Comparison of ENCODE assay signal across 17 cellular contexts in the genomic region with DNA sequence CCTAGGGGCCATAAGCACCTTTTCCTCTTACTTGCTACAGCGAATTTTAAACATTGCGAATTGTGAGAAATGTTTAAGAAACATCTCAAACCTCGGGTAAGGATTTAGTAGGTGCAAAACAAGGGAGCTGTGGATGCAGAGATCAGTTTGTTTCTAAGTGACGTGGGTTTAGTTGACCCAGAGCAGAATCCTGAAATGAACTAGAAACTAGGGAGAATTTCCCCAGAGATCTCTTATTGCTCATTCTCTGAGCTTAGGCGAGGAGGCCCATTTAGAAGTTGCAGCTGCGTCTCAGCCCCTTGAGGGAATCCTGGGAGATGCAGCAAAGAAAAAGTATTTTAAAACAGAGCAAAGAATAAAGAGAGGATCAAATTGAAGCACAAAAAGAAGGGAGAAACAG. TPM values are rescaled to one million over a fixed set of nuclear protein-coding genes. Genes with fewer than 3 reads are reported as not detected.
A peak's percentile ranks its signal among the peaks of the same experiment; 100 is the strongest.
DNase-seq lines count a peak whose midpoint lies in the region; ATAC-seq and TF ChIP-seq lines count a peak whose summit lies in the region.
"Had no signal": no experiment of that assay in that cellular context is flagged by ENCODE, and none has a peak within 500 bp of the region (broad histone marks: within the 10 kb centered on the region; RNA-seq: fewer than 3 reads in every experiment).

No MANE protein-coding gene starts in this region.

- H3K79me2 ChIP-seq in PC-9 (ENCODE audit: low read depth) (no peaks in the 10 kb centered on the region), neural progenitor cell (ENCODE audit: low read depth) (no peaks in the 10 kb centered on the region), smooth muscle cell (ENCODE audit: low read depth) (no peaks in the 10 kb centered on the region)

- no peaks in the 10 kb centered on the region for H3K36me3 Mint-ChIP-seq in neural progenitor cell
- H3K36me3 Mint-ChIP-seq in naive thymus-derived CD4-positive, alpha-beta T cell = no peaks in the 10 kb centered on the region
- H3K36me3 Mint-ChIP-seq: CD8-positive, alpha-beta T cell had no signal

- H3K4me2 ChIP-seq in PC-9 (no peak overlapping the region), neural progenitor cell (no peak overlapping the region), smooth muscle cell (no peak overlapping the region)

- DNase-seq in PC-9 (no peak), cardiac fibroblast (ENCODE audit: low read depth in 2 of 2) (peak in 1 of 2 donors; percentile 19), neural progenitor cell (ENCODE audit: low spot score) (no peak), smooth muscle cell (lab: John Stamatoyannopoulos, UW; ENCODE audit: unreplicated experiment) (no peak), erythroblast (lab: John Stamatoyannopoulos, UW) (no peak)
- no peak for DNase-seq in naive thymus-derived CD4-positive, alpha-beta T cell
- DNase-seq: Calu3; CD8-positive, alpha-beta T cell; DMS79 treated with DMSO at 0.1 percent for 48 hours; GF-D8; HCEC 1CT had no signal

- no peak overlapping the region for H3K9ac ChIP-seq in neural progenitor cell
- no peak overlapping the region for H3K9ac ChIP-seq in smooth muscle cell (ENCODE audit: low read depth)
- H3K9ac ChIP-seq: BLaER1 treated with 17β-estradiol and CSF1 and Interleukin-3, amounts not matched to agents 10 nM and 100 nM had no signal

- TF ChIP-seq POLR2A in erythroblast (IDR thresholded peaks at IDR 0.05; ENCODE audit: low read length) = no peak

- no peaks in the 10 kb centered on the region for H3K27me3 Mint-ChIP-seq in neural progenitor cell (ENCODE audit: insufficient read depth, low read depth)
- peaks cover 0 to 11% (median 3%) of the 10 kb centered on the region in 5 donors for H3K27me3 Mint-ChIP-seq in naive thymus-derived CD4-positive, alpha-beta T cell
- H3K27me3 Mint-ChIP-seq: B cell had no signal

- no TSS peak for BruUV-seq in PC-9 (replicated peaks; lab: Mats Ljungman, UMichigan)

- no peaks in the 10 kb centered on the region for H3K9me3 Mint-ChIP-seq in neural progenitor cell
- H3K9me3 Mint-ChIP-seq in naive thymus-derived CD4-positive, alpha-beta T cell = peaks cover 0 to 1% (median 0%) of the 10 kb centered on the region in 11 donors
- H3K9me3 Mint-ChIP-seq: CD8-positive, alpha-beta T cell had no signal

- H2AFZ ChIP-seq in PC-9 (peak overlapping the region; percentile 19; the same call in 1 of the 2 replicates), neural progenitor cell (replicated peaks) (peak overlapping the region; percentile 76), smooth muscle cell (ENCODE audit: low read depth) (peak overlapping the region; percentile 40)

- H3K27ac Mint-ChIP-seq in neural progenitor cell = no peak overlapping the region
- no peak overlapping the region for H3K27ac Mint-ChIP-seq in naive thymus-derived CD4-positive, alpha-beta T cell
- H3K27ac Mint-ChIP-seq: B cell; CD8-positive, alpha-beta T cell had no signal

- 87% methylated on average over 6 of the region's 6 CpGs for WGBS in smooth muscle cell (ENCODE audit: low lambda C conversion rate)

- H3K27me3 ChIP-seq in PC-9 (ENCODE audit: insufficient read depth, low read depth) (no peaks in the 10 kb centered on the region), neural progenitor cell (no peaks in the 10 kb centered on the region), smooth muscle cell (ENCODE audit: low read depth) (peaks cover 3% of the 10 kb centered on the region)
- no peaks in the 10 kb centered on the region for H3K27me3 ChIP-seq in naive thymus-derived CD4-positive, alpha-beta T cell (ENCODE audit: control insufficient read depth in 2 of 2, insufficient read depth in 2 of 2, low read length in 2 of 2)
- H3K27me3 ChIP-seq: BLaER1 treated with 17β-estradiol and CSF1 and Interleukin-3, amounts not matched to agents 10 nM and 100 nM had no signal

- H3K4me3 Mint-ChIP-seq in neural progenitor cell = no peak overlapping the region
- H3K4me3 Mint-ChIP-seq in naive thymus-derived CD4-positive, alpha-beta T cell = no peak overlapping the region
- H3K4me3 Mint-ChIP-seq: B cell; CD8-positive, alpha-beta T cell; IgD-negative memory B cell had no signal

- no peaks in the 10 kb centered on the region for H3K4me1 Mint-ChIP-seq in neural progenitor cell
- H3K4me1 Mint-ChIP-seq in naive thymus-derived CD4-positive, alpha-beta T cell = peaks cover 0 to 7% (median 3%) of the 10 kb centered on the region in 7 donors

- H3K9me3 ChIP-seq in PC-9 (ENCODE audit: insufficient read depth, low read depth) (no peaks in the 10 kb centered on the region), neural progenitor cell (ENCODE audit: low read depth) (no peaks in the 10 kb centered on the region), smooth muscle cell (replicated peaks; ENCODE audit: low read depth) (no peaks in the 10 kb centered on the region)
- no peaks in the 10 kb centered on the region for H3K9me3 ChIP-seq in naive thymus-derived CD4-positive, alpha-beta T cell (ENCODE audit: control insufficient read depth in 2 of 3, low read length in 3 of 3)

- no peaks in the 10 kb centered on the region for H3K36me3 ChIP-seq in PC-9 (ENCODE audit: low read depth)
- no peaks in the 10 kb centered on the region for H3K36me3 ChIP-seq in neural progenitor cell
- H3K36me3 ChIP-seq in smooth muscle cell (ENCODE audit: low read depth) = no peaks in the 10 kb centered on the region
- H3K36me3 ChIP-seq in naive thymus-derived CD4-positive, alpha-beta T cell (ENCODE audit: control insufficient read depth in 2 of 3, insufficient read depth in 3 of 3, low read length in 3 of 3) = no peaks in the 10 kb centered on the region
- H3K36me3 ChIP-seq: BLaER1 treated with 17β-estradiol and CSF1 and Interleukin-3, amounts not matched to agents 10 nM and 100 nM had no signal

- POLR2A ChIA-PET in PC-9 (lab: Charles Lee; ENCODE audit: unreplicated experiment) = no interaction called here
- POLR2A ChIA-PET in naive thymus-derived CD4-positive, alpha-beta T cell (lab: Charles Lee) = no interaction called here

- H3K27ac ChIP-seq in PC-9 (no peak overlapping the region), neural progenitor cell (no peak overlapping the region), smooth muscle cell (ENCODE audit: low read depth) (no peak overlapping the region)
- H3K27ac ChIP-seq in naive thymus-derived CD4-positive, alpha-beta T cell (ENCODE audit: low read depth, low read length) = no peak overlapping the region
- H3K27ac ChIP-seq: BLaER1 treated with 17β-estradiol and CSF1 and Interleukin-3, amounts not matched to agents 10 nM and 100 nM had no signal

- no peak for ATAC-seq in naive thymus-derived CD4-positive, alpha-beta T cell
- ATAC-seq in GM18519 (IDR thresholded peaks at IDR 0.05; ENCODE audit: low FRiP score, unreplicated experiment) = no peak
- ATAC-seq: CD8-positive, alpha-beta T cell; HepG2 had no signal

- TF ChIP-seq CTCF in PC-9 (conservative IDR thresholded peaks at IDR 0.05) (no peak), cardiac fibroblast (IDR thresholded peaks at IDR 0.05; ENCODE audit: low read depth, low read length) (peak; percentile 8), neural progenitor cell (IDR thresholded peaks at IDR 0.05) (no peak), smooth muscle cell (IDR thresholded peaks at IDR 0.05; ENCODE audit: borderline replicate concordance, insufficient read depth, poor library complexity, severe bottlenecking) (no peak)

- CTCF ChIA-PET in PC-9 (lab: Charles Lee) = interaction anchor here (0.6 kb wide), 2 partner anchors 379 to 406 kb away, joined by 3 to 4 read pairs; no protein-coding TSS in a partner anchor
- CTCF ChIA-PET in naive thymus-derived CD4-positive, alpha-beta T cell (lab: Charles Lee) = interaction anchor here (0.6 kb wide), 1 partner anchor 55 kb away, joined by 4 read pairs; no protein-coding TSS in a partner anchor

- H3K9me2 ChIP-seq in PC-9 (ENCODE audit: insufficient read depth) = peaks cover 7% of the 10 kb centered on the region

- intact Hi-C loops in PC-9 (cut with micrococcal nuclease; ENCODE audit: unreplicated experiment) = no loop called here
- intact Hi-C loops in naive thymus-derived CD4-positive, alpha-beta T cell (cut with micrococcal nuclease) = no loop called here

- H3F3A ChIP-seq in PC-9 (ENCODE audit: insufficient read depth, low read depth) (no peaks in the 10 kb centered on the region), neural progenitor cell (ENCODE audit: low read depth) (no peaks in the 10 kb centered on the region), smooth muscle cell (ENCODE audit: low read depth) (no peaks in the 10 kb centered on the region)

- H3K4me1 ChIP-seq in PC-9 (replicated peaks; ENCODE audit: insufficient read depth) (no peaks in the 10 kb centered on the region), neural progenitor cell (no peaks in the 10 kb centered on the region), smooth muscle cell (ENCODE audit: low read depth) (no peaks in the 10 kb centered on the region)
- H3K4me1 ChIP-seq in naive thymus-derived CD4-positive, alpha-beta T cell (ENCODE audit: control insufficient read depth in 2 of 2, insufficient read depth in 2 of 2, low read length in 2 of 2) = no peaks in the 10 kb centered on the region

- H4K20me1 ChIP-seq in PC-9 (ENCODE audit: insufficient read depth) (no peaks in the 10 kb centered on the region), neural progenitor cell (ENCODE audit: low read depth) (no peaks in the 10 kb centered on the region), smooth muscle cell (ENCODE audit: low read depth) (no peaks in the 10 kb centered on the region)
- H4K20me1 ChIP-seq: BLaER1 treated with 17β-estradiol and CSF1 and Interleukin-3, amounts not matched to agents 10 nM and 100 nM had no signal

- no peak overlapping the region for H3K4me3 ChIP-seq in PC-9
- H3K4me3 ChIP-seq in cardiac fibroblast (replicated peaks in 1 of 2; ENCODE audit: low read depth in 2 of 2, low read length in 2 of 2) = no peak overlapping the region
- H3K4me3 ChIP-seq in neural progenitor cell = no peak overlapping the region
- no peak overlapping the region for H3K4me3 ChIP-seq in smooth muscle cell
- H3K4me3 ChIP-seq in naive thymus-derived CD4-positive, alpha-beta T cell (ENCODE audit: low read length) = no peak overlapping the region
- H3K4me3 ChIP-seq: BLaER1 treated with 17β-estradiol and CSF1 and Interleukin-3, amounts not matched to agents 10 nM and 100 nM had no signal

RNA-seq across cellular contexts. Expression of a gene that starts 29.3 kb away (rescaled TPM):
- total RNA-seq in PC-9 (2021) (0.17 and 0.60 TPM in 2 replicates), neural progenitor cell (ENCODE audit: low replicate concordance) (0.15 TPM in 1 of 2 replicates, not detected in the other), smooth muscle cell (0.09 TPM in 1 of 2 replicates, not detected in the other)
- polyA plus RNA-seq in smooth muscle cell = 1.2 TPM in 1 of 2 replicates, not detected in the other
- 1 to 10 TPM in 2 of 5 experiments, under 1 TPM in 1, not detected in 2; 0.48 to 2.1 (median 1.3) TPM for total RNA-seq in naive thymus-derived CD4-positive, alpha-beta T cell
- not detected for polyA plus RNA-seq in naive thymus-derived CD4-positive, alpha-beta T cell
- total RNA-seq: A172; Calu3; CD8-positive, alpha-beta T cell; HepG2 had no signal
- polyA plus RNA-seq: HepG2, IgD-negative memory B cell had no signal

Comparison
In these comparisons a context has a peak if more than half of its experiments do, and no peak if none do; other contexts are left out.
1. H2AFZ ChIP-seq: peak in every context shown above with its lines; median percentile 76 in neural progenitor cell; 40 in smooth muscle cell; 19 in PC-9.